Comparison of ENCODE assay signal across 8 cellular contexts in genomic region chr13:46179576-46180368, GRCh38. TPM values are rescaled to one million over a fixed set of nuclear protein-coding genes. Genes with fewer than 3 reads are reported as not detected.
DNase-seq lines count a peak whose midpoint lies in the region; ATAC-seq and TF ChIP-seq lines count a peak whose summit lies in the region.
"Had no signal": no experiment of that assay in that cellular context is flagged by ENCODE, and none has a peak within 500 bp of the region (broad histone marks: within the 10 kb centered on the region; RNA-seq: fewer than 3 reads in every experiment).

No MANE protein-coding gene starts in this region.

- H3K9me3 ChIP-seq in PC-3 (ENCODE audit: low read length) (no peaks in the 10 kb centered on the region), mucosa of stomach (ENCODE audit: control insufficient read depth, low read length) (no peaks in the 10 kb centered on the region), thoracic aorta (no peaks in the 10 kb centered on the region)

- CTCF ChIA-PET in PC-3 (lab: Charles Lee): no interaction called here

- no peaks in the 10 kb centered on the region for H3K27me3 ChIP-seq in PC-3 (ENCODE audit: low read length)
- no peaks in the 10 kb centered on the region for H3K27me3 ChIP-seq in mucosa of stomach (ENCODE audit: control insufficient read depth, insufficient read depth, low read length)
- no peaks in the 10 kb centered on the region for H3K27me3 ChIP-seq in thoracic aorta (replicated peaks; ENCODE audit: insufficient read depth)

- peaks cover 70% of the 10 kb centered on the region for H3K79me2 ChIP-seq in PC-3 (ENCODE audit: low read length)

- no peaks in the 10 kb centered on the region for H3K27me3 Mint-ChIP-seq in activated T-helper 17 cell treated with anti-CD3 and anti-CD28 coated beads, Interleukin-2, amount 50 U/mL, for 72 hours

- H3K4me1 Mint-ChIP-seq in activated T-helper 17 cell treated with anti-CD3 and anti-CD28 coated beads, Interleukin-2, amount 50 U/mL, for 72 hours: peaks cover 58% of the 10 kb centered on the region

- peak overlapping the region; percentile 91 for H3K27ac Mint-ChIP-seq in activated T-helper 17 cell treated with anti-CD3 and anti-CD28 coated beads, Interleukin-2, amount 50 U/mL, for 72 hours

- no peak overlapping the region for H2AFZ ChIP-seq in PC-3 (ENCODE audit: low read length)

- no peak for ATAC-seq in PC-3
- ATAC-seq in activated T-helper 17 cell treated with anti-CD3 and anti-CD28 coated beads, Interleukin-2, amount 50 U/mL, for 72 hours (replicated peaks): no peak
- no peak for ATAC-seq in thoracic aorta (ENCODE audit: insufficient number of reproducible peaks, low FRiP score, low read depth)

- peaks cover 3% of the 10 kb centered on the region; the same call in 1 of the 2 replicates for H4K20me1 ChIP-seq in PC-3 (ENCODE audit: low read length)

- POLR2A ChIA-PET in PC-3 (lab: Charles Lee; ENCODE audit: unreplicated experiment): interaction anchor here (0.6 kb wide), 1 partner anchor 126 kb away, joined by 3 read pairs; no protein-coding TSS in a partner anchor

- H3K36me3 ChIP-seq in PC-3 (ENCODE audit: low read depth, low read length) (no peaks in the 10 kb centered on the region; the same call in 1 of the 2 replicates), mucosa of stomach (ENCODE audit: control insufficient read depth, insufficient read depth, low read length) (no peaks in the 10 kb centered on the region), thoracic aorta (no peaks in the 10 kb centered on the region)

- H3K9ac ChIP-seq in PC-3 (ENCODE audit: low read length) (no peak overlapping the region), mucosa of stomach (ENCODE audit: low read length) (peak overlapping the region; percentile 18)

- no TSS peak for BruUV-seq in PC-3 (replicated peaks; lab: Mats Ljungman, UMichigan)

- peak overlapping the region; percentile 89 for H3K4me3 Mint-ChIP-seq in activated T-helper 17 cell treated with anti-CD3 and anti-CD28 coated beads, Interleukin-2, amount 50 U/mL, for 72 hours

- DNase-seq in PC-3 (no peak), thoracic aorta (ENCODE audit: low spot score) (peak; percentile 15), NCI-H2029 treated with DMSO at 0.1 percent for 48 hours (lab: John Stamatoyannopoulos, UW) (no peak), dedifferentiated amniotic fluid mesenchymal stem cell (ENCODE audit: extremely low spot score) (no peak), DMS153 treated with DMSO at 0.1 percent for 48 hours (lab: John Stamatoyannopoulos, UW; ENCODE audit: unreplicated experiment) (no peak)

- H3K9me3 Mint-ChIP-seq in activated T-helper 17 cell treated with anti-CD3 and anti-CD28 coated beads, Interleukin-2, amount 50 U/mL, for 72 hours: no peaks in the 10 kb centered on the region

- intact Hi-C loops in PC-3 (cut with micrococcal nuclease): loop anchor here (5.0 kb wide), 1 partner anchor 108 kb away; no protein-coding TSS in a partner anchor

- H3F3A ChIP-seq in PC-3 (ENCODE audit: low read length, unreplicated experiment): no peaks in the 10 kb centered on the region

- peak overlapping the region; percentile 91 for H3K4me3 ChIP-seq in PC-3 (ENCODE audit: low read length)
- H3K4me3 ChIP-seq in mucosa of stomach (ENCODE audit: low read length): no peak overlapping the region
- peak overlapping the region; percentile 63 for H3K4me3 ChIP-seq in thoracic aorta

- H3K4me2 ChIP-seq in PC-3 (ENCODE audit: low read length): peak overlapping the region; percentile 94

- H3K4me1 ChIP-seq in PC-3 (ENCODE audit: insufficient read depth, low read length): 0 out of 2 replicates have a peak, but pooled peaks cover 5% of the 10 kb centered on the region
- no peaks in the 10 kb centered on the region for H3K4me1 ChIP-seq in mucosa of stomach (ENCODE audit: control insufficient read depth, insufficient read depth, low read length)
- H3K4me1 ChIP-seq in thoracic aorta (ENCODE audit: control insufficient read depth in 1 of 2, low read depth in 2 of 2): no peaks in the 10 kb centered on the region

- no peak overlapping the region for H3K27ac ChIP-seq in PC-3 (ENCODE audit: low read length)
- H3K27ac ChIP-seq in thoracic aorta: peak overlapping the region in 1 of 2 donors; percentile 13

- H3K9me2 ChIP-seq in PC-3 (replicated peaks; ENCODE audit: low read length): no peaks in the 10 kb centered on the region

- TF ChIP-seq CTCF in PC-3 (conservative IDR thresholded peaks at IDR 0.05; ENCODE audit: low read depth, low read length) (no peak), thoracic aorta (IDR thresholded peaks at IDR 0.05) (no peak)

- peaks cover 74% of the 10 kb centered on the region for H3K36me3 Mint-ChIP-seq in activated T-helper 17 cell treated with anti-CD3 and anti-CD28 coated beads, Interleukin-2, amount 50 U/mL, for 72 hours (ENCODE audit: low read depth)

RNA-seq across cellular contexts. Expression of gene LCP1, which starts 2.2 kb away (rescaled TPM):
- total RNA-seq in PC-3 (2014; rRNA removed) (133 and 143 TPM in 2 replicates), thoracic aorta (10 to 100 TPM; 61.7 to 66.3 TPM)
- 100 to 1,000 TPM; 727 to 916 TPM for total RNA-seq in activated T-helper 17 cell treated with anti-CD3 and anti-CD28 coated beads, Interleukin-2, amount 50 U/mL, for 72 hours

RNA-seq across cellular contexts. Expression of gene LRRC63, which starts 32.0 kb away (rescaled TPM):
- total RNA-seq in PC-3 (2014; rRNA removed) (0.26 and 0.35 TPM in 2 replicates), thoracic aorta (1 to 10 TPM in 1 of 2 donors, not detected in 1; 3.6 TPM)
- 1 to 10 TPM; 1.0 to 1.3 TPM for total RNA-seq in activated T-helper 17 cell treated with anti-CD3 and anti-CD28 coated beads, Interleukin-2, amount 50 U/mL, for 72 hours
- total RNA-seq: M059J had no signal
